9 cellular contexts compared by ENCODE assay signal in the genomic region with DNA sequence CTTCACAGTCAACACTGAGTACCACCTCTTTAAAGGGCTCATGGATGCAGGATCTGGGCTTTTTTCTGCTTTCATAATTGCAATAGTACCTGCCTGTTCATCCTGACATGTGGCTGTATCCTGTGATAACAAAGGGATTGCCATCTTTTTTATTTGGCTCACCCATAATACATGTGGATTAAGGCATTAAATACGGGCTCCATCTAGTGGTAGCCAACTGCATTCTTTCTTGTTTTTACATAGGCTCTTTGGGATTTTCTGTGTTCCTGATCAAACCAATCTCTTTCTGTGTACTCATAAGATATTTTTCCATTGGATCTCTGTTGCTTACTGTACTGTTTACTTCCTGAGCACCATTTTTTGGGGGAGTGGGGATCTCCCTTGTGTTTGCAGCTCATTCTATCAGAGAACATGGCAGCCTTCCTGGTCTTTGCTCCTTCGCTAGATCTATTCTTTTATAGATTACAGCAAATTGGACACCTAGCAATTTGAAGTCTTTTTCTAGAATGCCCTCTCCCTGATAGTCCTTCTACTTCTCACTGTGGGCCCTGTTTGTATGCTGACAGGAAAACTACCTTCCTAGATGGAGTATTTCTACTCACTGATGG.
DNase-seq lines count a peak whose midpoint lies in the region; ATAC-seq and FAIRE-seq lines count a peak whose summit lies in the region.
"Had no signal": no experiment of that assay in that cellular context is flagged by ENCODE, and none has a peak within 500 bp of the region (broad histone marks: within the 10 kb centered on the region; RNA-seq: fewer than 3 reads in every experiment).

No MANE protein-coding gene starts in this region.

- no peak for ATAC-seq in effector memory CD8-positive, alpha-beta T cell (replicated peaks)
- ATAC-seq: activated T-cell treated with anti-CD3 and anti-CD28 coated beads, Interleukin-2, amount 50 U/mL, for 72 hours had no signal

- FAIRE-seq in frontal cortex (lab: Jason Lieb, UNC): peak; percentile 69

- H3K27ac Mint-ChIP-seq in activated T-helper 1 cell treated with anti-CD3 and anti-CD28 coated beads, Interleukin-12 subunit alpha, Interleukin-12 subunit beta, Interleukin-2, Interleukin-4 antibody, amounts not matched to agents 30 ng/mL and 10 ng/mL and 1 ng/mL, durations not matched to agents 14 hours and 24 hours and 36 hours: no peak overlapping the region
- H3K27ac Mint-ChIP-seq in effector memory CD8-positive, alpha-beta T cell: no peak overlapping the region
- H3K27ac Mint-ChIP-seq: activated T-cell treated with anti-CD3 and anti-CD28 coated beads, Interleukin-2, amount 50 U/mL, for 72 hours had no signal

- H3K4me1 Mint-ChIP-seq in activated T-helper 1 cell treated with anti-CD3 and anti-CD28 coated beads, Interleukin-12 subunit alpha, Interleukin-12 subunit beta, Interleukin-2, Interleukin-4 antibody, amounts not matched to agents 30 ng/mL and 10 ng/mL and 1 ng/mL, durations not matched to agents 14 hours and 24 hours and 36 hours (ENCODE audit: low read depth): no peaks in the 10 kb centered on the region
- H3K4me1 Mint-ChIP-seq in effector memory CD8-positive, alpha-beta T cell (ENCODE audit: low read depth in 2 of 2): no peaks in the 10 kb centered on the region

- no peak overlapping the region for H3K4me3 Mint-ChIP-seq in activated T-helper 1 cell treated with anti-CD3 and anti-CD28 coated beads, Interleukin-12 subunit alpha, Interleukin-12 subunit beta, Interleukin-2, Interleukin-4 antibody, amounts not matched to agents 30 ng/mL and 10 ng/mL and 1 ng/mL, durations not matched to agents 14 hours and 24 hours and 36 hours
- no peak overlapping the region for H3K4me3 Mint-ChIP-seq in effector memory CD8-positive, alpha-beta T cell
- H3K4me3 Mint-ChIP-seq: activated T-cell treated with anti-CD3 and anti-CD28 coated beads, Interleukin-2, amount 50 U/mL, for 72 hours had no signal

- H3K36me3 Mint-ChIP-seq in activated T-helper 1 cell treated with anti-CD3 and anti-CD28 coated beads, Interleukin-12 subunit alpha, Interleukin-12 subunit beta, Interleukin-2, Interleukin-4 antibody, amounts not matched to agents 30 ng/mL and 10 ng/mL and 1 ng/mL, durations not matched to agents 14 hours and 24 hours and 36 hours (ENCODE audit: low read depth): no peaks in the 10 kb centered on the region
- H3K36me3 Mint-ChIP-seq in effector memory CD8-positive, alpha-beta T cell (ENCODE audit: insufficient read depth): no peaks in the 10 kb centered on the region

- DNase-seq in NCI-H510A treated with DMSO at 0.1 percent for 48 hours (lab: John Stamatoyannopoulos, UW): peak; percentile 21
- no peak for DNase-seq in NCI-H510A (lab: John Stamatoyannopoulos, UW)
- DNase-seq in LoVo (ENCODE audit: low spot score): peak; percentile 39
- DNase-seq in SK-MEL-5 (ENCODE audit: low read depth, low spot score): peak; percentile 77
- DNase-seq in frontal cortex (ENCODE audit: low spot score in 2 of 2): peak in 1 of 2 donors; percentile 6
- peak; percentile 7 for DNase-seq in stromal cell of bone marrow (ENCODE audit: low read depth)
- DNase-seq in activated T-helper 1 cell treated with anti-CD3 and anti-CD28 coated beads, Interleukin-12 subunit alpha, Interleukin-12 subunit beta, Interleukin-2, Interleukin-4 antibody, amounts not matched to agents 30 ng/mL and 10 ng/mL and 1 ng/mL, durations not matched to agents 14 hours and 24 hours and 36 hours (ENCODE audit: low spot score): no peak
- no peak for DNase-seq in effector memory CD8-positive, alpha-beta T cell

- H3K9me3 Mint-ChIP-seq in activated T-helper 1 cell treated with anti-CD3 and anti-CD28 coated beads, Interleukin-12 subunit alpha, Interleukin-12 subunit beta, Interleukin-2, Interleukin-4 antibody, amounts not matched to agents 30 ng/mL and 10 ng/mL and 1 ng/mL, durations not matched to agents 14 hours and 24 hours and 36 hours: no peaks in the 10 kb centered on the region
- H3K9me3 Mint-ChIP-seq in effector memory CD8-positive, alpha-beta T cell: peaks cover 5 to 10% of the 10 kb centered on the region in 2 donors
- H3K9me3 Mint-ChIP-seq: activated T-cell treated with anti-CD3 and anti-CD28 coated beads, Interleukin-2, amount 50 U/mL, for 72 hours had no signal

- intact Hi-C loops in activated T-helper 1 cell treated with anti-CD3 and anti-CD28 coated beads, Interleukin-12 subunit alpha, Interleukin-12 subunit beta, Interleukin-2, Interleukin-4 antibody, amounts not matched to agents 30 ng/mL and 10 ng/mL and 1 ng/mL, durations not matched to agents 14 hours and 24 hours and 36 hours (cut with micrococcal nuclease): loop anchor here (5.0 kb wide), 1 partner anchor 774 kb away; no protein-coding TSS in a partner anchor

- in situ Hi-C loops in SK-MEL-5 (cut with HindIII; ENCODE audit: low pct_unique_long_range_greater_than_20kb, low sequenced_read_pairs): no loop called here

- H3K27me3 Mint-ChIP-seq in activated T-helper 1 cell treated with anti-CD3 and anti-CD28 coated beads, Interleukin-12 subunit alpha, Interleukin-12 subunit beta, Interleukin-2, Interleukin-4 antibody, amounts not matched to agents 30 ng/mL and 10 ng/mL and 1 ng/mL, durations not matched to agents 14 hours and 24 hours and 36 hours (ENCODE audit: insufficient read depth): no peaks in the 10 kb centered on the region
- H3K27me3 Mint-ChIP-seq in effector memory CD8-positive, alpha-beta T cell: no peaks in the 10 kb centered on the region

Comparison
In these comparisons a context has a peak if more than half of its experiments do, and no peak if none do; other contexts are left out.
1. DNase-seq: peak in NCI-H510A treated with DMSO at 0.1 percent for 48 hours (single experiment), LoVo (single experiment), SK-MEL-5 (single experiment) and stromal cell of bone marrow (single experiment); none in NCI-H510A (single experiment), activated T-helper 1 cell treated with anti-CD3 and anti-CD28 coated beads, Interleukin-12 subunit alpha, Interleukin-12 subunit beta, Interleukin-2, Interleukin-4 antibody, amounts not matched to agents 30 ng/mL and 10 ng/mL and 1 ng/mL, durations not matched to agents 14 hours and 24 hours and 36 hours (single experiment) and effector memory CD8-positive, alpha-beta T cell (0 of 3).